ENCODE assay signal across 18 cellular contexts in the genomic region with DNA sequence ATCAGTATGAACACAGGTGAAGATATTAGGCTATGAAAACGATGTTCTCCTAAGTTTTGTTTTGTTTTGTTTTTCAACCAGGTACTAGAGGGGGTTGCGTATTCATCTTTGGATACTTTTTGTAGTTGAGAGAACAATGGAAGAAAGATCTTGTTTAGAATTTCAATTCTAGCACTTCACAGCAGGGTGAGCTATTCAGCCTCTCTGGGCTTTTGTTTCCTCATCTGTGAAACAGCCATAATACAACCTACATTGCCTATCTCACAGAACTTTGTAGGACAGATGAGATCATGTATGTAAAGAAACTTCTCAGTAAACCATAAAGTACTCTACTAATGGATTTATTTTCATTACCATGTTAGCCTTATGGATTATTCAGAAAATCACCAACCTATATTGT.
DNase-seq lines count a peak whose midpoint lies in the region; ATAC-seq, FAIRE-seq and TF ChIP-seq lines count a peak whose summit lies in the region.
"Had no signal": no experiment of that assay in that cellular context is flagged by ENCODE, and none has a peak within 500 bp of the region (broad histone marks: within the 10 kb centered on the region; RNA-seq: fewer than 3 reads in every experiment).

No MANE protein-coding gene starts in this region.

- H3K36me3 ChIP-seq in endodermal cell (ENCODE audit: control insufficient read depth, insufficient read depth, low read length) = peaks cover 10% of the 10 kb centered on the region
- H3K36me3 ChIP-seq: gastrocnemius medialis had no signal

- peak; percentile 86 for FAIRE-seq in D721Med (lab: Jason Lieb, UNC)
- no peak for FAIRE-seq in HTR-8/SVneo (lab: Jason Lieb, UNC)

- H3K9me3 Mint-ChIP-seq in stimulated activated naive B cell treated with anti-CD40 and anti-IgM and Interleukin-4, amounts not matched to agents 10 μg/mL and 1 μg/mL and 100 μg/mL, for 72 hours = no peaks in the 10 kb centered on the region
- no peaks in the 10 kb centered on the region for H3K9me3 Mint-ChIP-seq in endodermal cell
- H3K9me3 Mint-ChIP-seq: natural killer cell had no signal

- H3K27me3 ChIP-seq in endodermal cell (ENCODE audit: control insufficient read depth, insufficient read depth, low read length, poor library complexity, severe bottlenecking) = no peaks in the 10 kb centered on the region
- H3K27me3 ChIP-seq: gastrocnemius medialis had no signal

- ATAC-seq in GM18868 (IDR thresholded peaks at IDR 0.05; ENCODE audit: unreplicated experiment) = peak; percentile 54
- ATAC-seq in stimulated activated naive B cell treated with anti-CD40 and anti-IgM and Interleukin-4, amounts not matched to agents 10 μg/mL and 1 μg/mL and 100 μg/mL, for 72 hours (replicated peaks) = no peak
- ATAC-seq: gastrocnemius medialis, natural killer cell had no signal

- no peaks in the 10 kb centered on the region for H3K9me3 ChIP-seq in endodermal cell (ENCODE audit: control insufficient read depth, low read length)
- H3K9me3 ChIP-seq: gastrocnemius medialis had no signal

- peaks cover 13 to 15% of the 10 kb centered on the region in 2 donors for H3K36me3 Mint-ChIP-seq in stimulated activated naive B cell treated with anti-CD40 and anti-IgM and Interleukin-4, amounts not matched to agents 10 μg/mL and 1 μg/mL and 100 μg/mL, for 72 hours
- peaks cover 7% of the 10 kb centered on the region for H3K36me3 Mint-ChIP-seq in endodermal cell (ENCODE audit: low read depth)

- no peak overlapping the region for H3K27ac Mint-ChIP-seq in stimulated activated naive B cell treated with anti-CD40 and anti-IgM and Interleukin-4, amounts not matched to agents 10 μg/mL and 1 μg/mL and 100 μg/mL, for 72 hours
- no peak overlapping the region for H3K27ac Mint-ChIP-seq in endodermal cell
- H3K27ac Mint-ChIP-seq: natural killer cell had no signal

- DNase-seq in D721Med (ENCODE audit: insufficient read length, low spot score) (no peak), NCI-H69 (lab: John Stamatoyannopoulos, UW) (peak; percentile 9), epithelial cell of proximal tubule (ENCODE audit: low read depth) (no peak), endodermal cell (no peak), HTR-8/SVneo (ENCODE audit: insufficient read length, low spot score) (no peak), cerebellar nuclear complex (lab: John Stamatoyannopoulos, UW) (no peak)
- no peak for DNase-seq in stimulated activated naive B cell treated with anti-CD40 and anti-IgM and Interleukin-4, amounts not matched to agents 10 μg/mL and 1 μg/mL and 100 μg/mL, for 72 hours
- DNase-seq: EL; gastrocnemius medialis; immature natural killer cell; mammary epithelial cell; natural killer cell; NCI-H1048; NCI-H2227 treated with DMSO at 0.1 percent for 48 hours; PC-9; stimulated activated CD4-positive, alpha-beta T cell treated with anti-CD3 and anti-CD28 coated beads, Interleukin-15, amount 100 ng/mL, for 24 hours; substantia nigra had no signal

- TF ChIP-seq CTCF in D721Med (IDR thresholded peaks at IDR 0.05; ENCODE audit: insufficient read depth, missing control alignments) (peak; percentile 15), epithelial cell of proximal tubule (conservative IDR thresholded peaks at IDR 0.05; ENCODE audit: low read depth, low read length) (peak; percentile 6), endodermal cell (conservative IDR thresholded peaks at IDR 0.05) (no peak)

- H3K27me3 Mint-ChIP-seq in stimulated activated naive B cell treated with anti-CD40 and anti-IgM and Interleukin-4, amounts not matched to agents 10 μg/mL and 1 μg/mL and 100 μg/mL, for 72 hours = no peaks in the 10 kb centered on the region
- H3K27me3 Mint-ChIP-seq in endodermal cell (ENCODE audit: insufficient read depth) = no peaks in the 10 kb centered on the region

- H3K4me1 Mint-ChIP-seq in stimulated activated naive B cell treated with anti-CD40 and anti-IgM and Interleukin-4, amounts not matched to agents 10 μg/mL and 1 μg/mL and 100 μg/mL, for 72 hours = no peaks in the 10 kb centered on the region
- peaks cover 15% of the 10 kb centered on the region for H3K4me1 Mint-ChIP-seq in endodermal cell
- H3K4me1 Mint-ChIP-seq: immature natural killer cell, natural killer cell had no signal

- no peak overlapping the region for H3K27ac ChIP-seq in endodermal cell (ENCODE audit: low read depth, low read length)
- H3K27ac ChIP-seq: gastrocnemius medialis, PC-9 had no signal

- peaks cover 4% of the 10 kb centered on the region for H3K4me1 ChIP-seq in endodermal cell (ENCODE audit: control insufficient read depth, insufficient read depth, low read length)
- H3K4me1 ChIP-seq: gastrocnemius medialis had no signal

- H3K4me3 ChIP-seq in epithelial cell of proximal tubule (ENCODE audit: low read depth, low read length) (no peak overlapping the region), endodermal cell (ENCODE audit: low read length) (no peak overlapping the region)
- H3K4me3 ChIP-seq: gastrocnemius medialis, PC-9 had no signal

- no peak overlapping the region for H3K4me3 Mint-ChIP-seq in stimulated activated naive B cell treated with anti-CD40 and anti-IgM and Interleukin-4, amounts not matched to agents 10 μg/mL and 1 μg/mL and 100 μg/mL, for 72 hours
- H3K4me3 Mint-ChIP-seq in endodermal cell = no peak overlapping the region
- H3K4me3 Mint-ChIP-seq: immature natural killer cell, natural killer cell had no signal

- no peak overlapping the region for H3K9ac ChIP-seq in endodermal cell (ENCODE audit: extremely low read depth, low read length, poor library complexity, severe bottlenecking)

- 74% methylated on average over 2 of the region's 2 CpGs; no CpG with 5 or more reads in 1 of the 2 experiments for WGBS in endodermal cell (ENCODE audit: insufficient coverage in 1 of 2, insufficient read length in 1 of 2), 2 experiments
